ENCODE assay signal across 8 cellular contexts in the genomic region with DNA sequence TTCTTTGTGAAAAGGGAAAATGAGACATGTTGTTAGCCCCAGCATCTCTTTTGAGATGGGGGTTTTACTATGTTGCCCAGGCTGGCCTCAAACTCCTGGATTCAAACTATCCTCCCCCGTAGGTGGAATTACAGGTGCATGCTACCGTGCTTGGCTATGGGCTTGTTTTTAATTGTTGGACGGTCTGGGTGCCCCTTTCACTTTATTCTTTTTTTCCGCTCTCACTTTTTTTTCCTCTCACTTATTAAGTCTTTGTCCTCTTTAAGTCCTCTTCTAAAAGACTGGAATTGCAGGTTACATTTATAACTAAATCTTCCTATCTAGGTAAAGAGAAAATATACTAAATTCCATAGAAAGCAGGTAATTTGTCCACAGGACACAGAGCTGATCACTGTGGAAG. TPM values are rescaled to one million over a fixed set of nuclear protein-coding genes. Genes with fewer than 3 reads are reported as not detected.
"Had no signal": no experiment of that assay in that cellular context is flagged by ENCODE, and none has a peak within 500 bp of the region (broad histone marks: within the 10 kb centered on the region; RNA-seq: fewer than 3 reads in every experiment).

No MANE protein-coding gene starts in this region.

- H3K27ac ChIP-seq: SJSA1, SK-N-MC had no signal

- H3K9me3 ChIP-seq: SJSA1 had no signal

- H3K36me3 ChIP-seq: SJSA1 had no signal

- DNase-seq: NCI-H2029 treated with DMSO at 0.1 percent for 48 hours; NK-92 treated with Interleukin-12 subunit alpha and Interleukin-12 subunit beta, amount 100 ng/mL, for 24 hours; SW 1271 had no signal

RNA-seq across cellular contexts. Expression of a gene that starts 18.8 kb away (rescaled TPM):
- total RNA-seq: HT-29, MCF 10A, Right ventricle myocardium superior, SJSA1 had no signal
